ENCODE assay signal across 9 cellular contexts in the genomic region with DNA sequence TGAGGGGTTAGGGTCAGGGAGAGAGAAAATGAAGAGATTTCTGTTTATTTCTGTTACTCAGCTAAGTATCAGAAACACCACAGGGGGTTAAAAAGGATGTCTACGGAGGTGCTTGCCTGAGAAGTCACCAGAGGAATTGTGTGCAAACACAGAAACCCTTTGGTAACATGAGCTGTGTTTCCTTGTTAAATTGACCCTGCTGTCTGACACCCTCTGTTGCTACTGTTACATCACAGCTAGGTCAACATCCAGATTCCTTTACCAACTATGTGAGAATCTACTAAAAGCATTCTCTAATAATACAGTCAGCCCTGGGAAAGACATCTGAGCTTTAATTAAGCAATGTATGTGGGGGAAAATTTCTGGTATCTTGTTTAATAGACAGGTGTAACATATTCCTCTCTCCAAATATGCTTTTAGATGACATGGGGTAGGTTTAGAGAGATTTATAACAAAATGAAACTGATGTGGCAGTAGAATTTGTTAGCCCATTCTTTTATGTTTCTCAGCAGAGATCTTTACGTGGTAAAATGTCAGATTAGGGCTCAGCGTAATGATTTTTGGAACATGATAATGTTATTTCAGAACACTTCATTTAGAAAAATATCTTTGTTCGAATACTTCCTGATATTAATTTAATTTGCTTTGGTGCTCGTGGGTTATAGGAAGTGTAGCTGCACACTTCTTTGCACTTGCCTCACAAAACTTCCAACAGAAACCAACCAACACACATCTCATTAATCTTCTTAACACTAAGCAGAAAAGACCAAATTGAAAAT.
DNase-seq lines count a peak whose midpoint lies in the region; ATAC-seq and TF ChIP-seq lines count a peak whose summit lies in the region.
"Had no signal": no experiment of that assay in that cellular context is flagged by ENCODE, and none has a peak within 500 bp of the region (broad histone marks: within the 10 kb centered on the region; RNA-seq: fewer than 3 reads in every experiment).

No MANE protein-coding gene starts in this region.

- no peak for TF ChIP-seq EP300 in gastroesophageal sphincter (IDR thresholded peaks at IDR 0.05)

- peak; percentile 13 for DNase-seq in pulmonary artery endothelial cell (ENCODE audit: low read depth, low spot score)
- DNase-seq in DMS 273 treated with DMSO at 0.1 percent for 48 hours (lab: John Stamatoyannopoulos, UW) = no peak
- no peak for DNase-seq in stimulated activated CD4-positive, alpha-beta T cell treated with anti-CD3 and anti-CD28 coated beads, Interleukin-2, amount 100 ng/mL, for 48 hours
- DNase-seq: stimulated activated naive B cell treated with anti-CD40 and anti-IgM and Interleukin-4, amounts not matched to agents 10 μg/mL and 1 μg/mL and 100 μg/mL, for 72 hours had no signal

- peak overlapping the region; percentile 90 for H3K4me2 ChIP-seq in OCI-LY3 (ENCODE audit: low read length)

- no peaks in the 10 kb centered on the region for H3K36me3 ChIP-seq in OCI-LY3 (replicated peaks; ENCODE audit: low read depth, low read length)
- no peaks in the 10 kb centered on the region for H3K36me3 ChIP-seq in gastroesophageal sphincter

- H3K27ac ChIP-seq in OCI-LY3 (ENCODE audit: low read length) (peak overlapping the region; percentile 100), gastroesophageal sphincter (peak overlapping the region; percentile 6 to 29 (median 17))

- peaks cover 98% of the 10 kb centered on the region for H3K4me1 ChIP-seq in OCI-LY3 (ENCODE audit: low read length)
- peaks cover 0 to 3% (median 0%) of the 10 kb centered on the region in 3 donors for H3K4me1 ChIP-seq in gastroesophageal sphincter

- WGBS in gastroesophageal sphincter (ENCODE audit: low coverage in 1 of 2), 2 donors = 4 to 32% methylated on average over 5 of the region's 5 CpGs

- H3K9me3 ChIP-seq in OCI-LY3 (ENCODE audit: insufficient read depth, low read length) (no peaks in the 10 kb centered on the region), gastroesophageal sphincter (no peaks in the 10 kb centered on the region)

- no peaks in the 10 kb centered on the region for H4K20me1 ChIP-seq in OCI-LY3 (ENCODE audit: insufficient read depth, low read length)

- peak; percentile 28 for ATAC-seq in GM18868 (IDR thresholded peaks at IDR 0.05; ENCODE audit: unreplicated experiment)
- ATAC-seq in gastroesophageal sphincter = peak; percentile 51
- ATAC-seq in HG02623 (IDR thresholded peaks at IDR 0.05; ENCODE audit: unreplicated experiment) = no peak
- ATAC-seq in HG02763 (IDR thresholded peaks at IDR 0.05; ENCODE audit: unreplicated experiment) = no peak
- ATAC-seq: stimulated activated naive B cell treated with anti-CD40 and anti-IgM and Interleukin-4, amounts not matched to agents 10 μg/mL and 1 μg/mL and 100 μg/mL, for 72 hours had no signal

- TF ChIP-seq CTCF in OCI-LY3 (IDR thresholded peaks at IDR 0.05; ENCODE audit: low read depth, low read length) (no peak), gastroesophageal sphincter (IDR thresholded peaks at IDR 0.05) (no peak)

- peaks cover 27% of the 10 kb centered on the region for H3K79me2 ChIP-seq in OCI-LY3 (ENCODE audit: low read length)

- H3K27me3 ChIP-seq in OCI-LY3 (ENCODE audit: low read depth, low read length) (no peaks in the 10 kb centered on the region), gastroesophageal sphincter (no peaks in the 10 kb centered on the region)

- H3K9ac ChIP-seq in OCI-LY3 (ENCODE audit: low read length) = peak overlapping the region; percentile 97

- no peak for TF ChIP-seq POLR2A in gastroesophageal sphincter (IDR thresholded peaks at IDR 0.05)

- H3K4me3 ChIP-seq in OCI-LY3 (ENCODE audit: low read length) (peak overlapping the region; percentile 64), gastroesophageal sphincter (peak overlapping the region; percentile 17 to 22)

- no peak overlapping the region for H2AFZ ChIP-seq in OCI-LY3 (ENCODE audit: low read depth, low read length)

Comparison
In these comparisons a context has a peak if more than half of its experiments do, and no peak if none do; other contexts are left out.
1. ATAC-seq: peak in GM18868 (single experiment) and gastroesophageal sphincter (single experiment); none in HG02623 (single experiment) and HG02763 (single experiment).